In genomic region chr13:47076536-47076935, GRCh38 we compare ENCODE assay signal across 32 cellular contexts.
"Had no signal": no experiment of that assay in that cellular context is flagged by ENCODE, and none has a peak within 500 bp of the region (broad histone marks: within the 10 kb centered on the region; RNA-seq: fewer than 3 reads in every experiment).

No MANE protein-coding gene starts in this region.

- H3K36me3 ChIP-seq: breast epithelium, gastrocnemius medialis, neutrophil, ovary, right lobe of liver, stomach, suprapubic skin, tibial artery had no signal

- H3K27me3 Mint-ChIP-seq: activated CD4-positive, alpha-beta memory T cell treated with anti-CD3 and anti-CD28 coated beads for 36 hours; activated CD4-positive, alpha-beta T cell treated with anti-CD3 and anti-CD28 coated beads, Interleukin-2, amount 10 ng/mL, durations not matched to agents 24 days and 14 days; activated naive CD4-positive, alpha-beta T cell treated with anti-CD3 and anti-CD28 coated beads, Interleukin-2, amount 10 ng/mL, durations not matched to agents 7 days and 5 days; activated T-cell treated with anti-CD3 and anti-CD28 coated beads, Interleukin-2, amount 50 U/mL, for 24 hours; progenitor cell of endocrine pancreas had no signal

- H3K4me1 Mint-ChIP-seq: activated CD4-positive, alpha-beta T cell treated with anti-CD3 and anti-CD28 coated beads, Interleukin-2, amount 10 ng/mL, durations not matched to agents 24 days and 14 days; activated naive CD4-positive, alpha-beta T cell treated with anti-CD3 and anti-CD28 coated beads, Interleukin-2, amount 10 ng/mL, durations not matched to agents 7 days and 5 days; activated naive CD8-positive, alpha-beta T cell treated with anti-CD3 and anti-CD28 coated beads, Interleukin-2, amount 10 ng/mL, durations not matched to agents 7 days and 5 days; naive B cell; nephron progenitor cell; stimulated activated naive B cell treated with anti-CD40 and anti-IgM and Interleukin-4, amounts not matched to agents 10 μg/mL and 1 μg/mL and 100 μg/mL, for 72 hours had no signal

- H3K27me3 ChIP-seq: breast epithelium, gastrocnemius medialis, hepatocyte, neutrophil, ovary, right lobe of liver, stomach, suprapubic skin, tibial artery had no signal

- H3K4me1 ChIP-seq: breast epithelium, gastrocnemius medialis, right lobe of liver, suprapubic skin had no signal

- H3K36me3 Mint-ChIP-seq: activated CD4-positive, alpha-beta memory T cell treated with anti-CD3 and anti-CD28 coated beads for 36 hours; activated naive CD4-positive, alpha-beta T cell treated with anti-CD3 and anti-CD28 coated beads, Interleukin-2, amount 10 ng/mL, durations not matched to agents 7 days and 5 days; activated naive CD8-positive, alpha-beta T cell treated with anti-CD3 and anti-CD28 coated beads, Interleukin-2, amount 10 ng/mL, durations not matched to agents 7 days and 5 days had no signal

- H3K4me3 ChIP-seq: breast epithelium, gastrocnemius medialis, hepatocyte, ovary, right lobe of liver, stomach, suprapubic skin, tibial artery had no signal

- H3K27ac ChIP-seq: breast epithelium, gastrocnemius medialis, hepatocyte, neutrophil, ovary, right lobe of liver, stomach, suprapubic skin, tibial artery had no signal

- DNase-seq: activated CD4-positive, alpha-beta memory T cell treated with anti-CD3 and anti-CD28 coated beads for 36 hours; activated CD4-positive, alpha-beta T cell treated with anti-CD3 and anti-CD28 coated beads, Interleukin-2, amount 10 ng/mL, durations not matched to agents 24 days and 14 days; activated CD4-positive, CD25-positive, alpha-beta regulatory T cell treated with anti-CD3 and anti-CD28 coated beads, Interleukin-2, amount 50 U/mL, for 72 hours; activated CD8-positive, alpha-beta memory T cell treated with anti-CD3 and anti-CD28 coated beads, Interleukin-2, amount 50 U/mL, for 4 hours; activated gamma-delta T cell; activated naive CD4-positive, alpha-beta T cell treated with anti-CD3 and anti-CD28 coated beads, Interleukin-2, amount 10 ng/mL, durations not matched to agents 7 days and 5 days; activated naive CD8-positive, alpha-beta T cell treated with anti-CD3 and anti-CD28 coated beads, Interleukin-2, amount 10 ng/mL, durations not matched to agents 7 days and 5 days; activated T-cell treated with anti-CD3 and anti-CD28 coated beads, Interleukin-2, amount 50 U/mL, for 24 hours; amniotic stem cell; central memory CD4-positive, alpha-beta T cell; gastrocnemius medialis; glutamatergic neuron; islet precursor cell; left cardiac atrium; left ventricle myocardium superior; naive B cell; nephron progenitor cell; ovary; right lobe of liver; small intestine; stimulated activated CD4-positive, alpha-beta T cell treated with anti-CD3 and anti-CD28 coated beads, Interleukin-1b, Interleukin-23, amount 100 ng/mL, for 48 hours; stimulated activated naive B cell treated with anti-CD40 and anti-IgM and Interleukin-4, amounts not matched to agents 10 μg/mL and 1 μg/mL and 100 μg/mL, for 72 hours; stomach; T-helper 9 cell; tibial artery had no signal

- H3K27ac Mint-ChIP-seq: activated CD4-positive, alpha-beta memory T cell treated with anti-CD3 and anti-CD28 coated beads for 36 hours; activated CD4-positive, alpha-beta T cell treated with anti-CD3 and anti-CD28 coated beads, Interleukin-2, amount 10 ng/mL, durations not matched to agents 24 days and 14 days; activated naive CD8-positive, alpha-beta T cell treated with anti-CD3 and anti-CD28 coated beads, Interleukin-2, amount 10 ng/mL, durations not matched to agents 7 days and 5 days; activated T-cell treated with anti-CD3 and anti-CD28 coated beads, Interleukin-2, amount 50 U/mL, for 24 hours; naive B cell; nephron progenitor cell; progenitor cell of endocrine pancreas; stimulated activated naive B cell treated with anti-CD40 and anti-IgM and Interleukin-4, amounts not matched to agents 10 μg/mL and 1 μg/mL and 100 μg/mL, for 72 hours; T-helper 1 cell treated with Interleukin-12 subunit alpha and Interleukin-12 subunit beta and Interleukin-4 antibody, amounts not matched to agents 30 μg/mL and 1 μg/mL, for 36 hours had no signal

- H3K4me3 Mint-ChIP-seq: activated CD4-positive, alpha-beta memory T cell treated with anti-CD3 and anti-CD28 coated beads for 36 hours; activated CD4-positive, alpha-beta T cell treated with anti-CD3 and anti-CD28 coated beads, Interleukin-2, amount 10 ng/mL, durations not matched to agents 24 days and 14 days; activated naive CD4-positive, alpha-beta T cell treated with anti-CD3 and anti-CD28 coated beads, Interleukin-2, amount 10 ng/mL, durations not matched to agents 7 days and 5 days; activated naive CD8-positive, alpha-beta T cell treated with anti-CD3 and anti-CD28 coated beads, Interleukin-2, amount 10 ng/mL, durations not matched to agents 7 days and 5 days; activated T-cell treated with anti-CD3 and anti-CD28 coated beads, Interleukin-2, amount 50 U/mL, for 24 hours; naive B cell; nephron progenitor cell; stimulated activated naive B cell treated with anti-CD40 and anti-IgM and Interleukin-4, amounts not matched to agents 10 μg/mL and 1 μg/mL and 100 μg/mL, for 72 hours; T-helper 1 cell treated with Interleukin-12 subunit alpha and Interleukin-12 subunit beta and Interleukin-4 antibody, amounts not matched to agents 30 μg/mL and 1 μg/mL, for 36 hours had no signal

- ATAC-seq: esophagus mucosa; gastrocnemius medialis; left cardiac atrium; left ventricle myocardium superior; right lobe of liver; stimulated activated naive B cell treated with anti-CD40 and anti-IgM and Interleukin-4, amounts not matched to agents 10 μg/mL and 1 μg/mL and 100 μg/mL, for 72 hours had no signal

- H3K9me3 ChIP-seq: gastrocnemius medialis, neutrophil, right lobe of liver, suprapubic skin had no signal
